In genomic region chr11:12303431-12304149, GRCh38 we compare ENCODE assay signal across 17 cellular contexts.
DNase-seq lines count a peak whose midpoint lies in the region; ATAC-seq, FAIRE-seq and TF ChIP-seq lines count a peak whose summit lies in the region.
"Had no signal": no experiment of that assay in that cellular context is flagged by ENCODE, and none has a peak within 500 bp of the region (broad histone marks: within the 10 kb centered on the region; RNA-seq: fewer than 3 reads in every experiment).

No MANE protein-coding gene starts in this region.

- peaks cover 11% of the 10 kb centered on the region for H3K9me3 Mint-ChIP-seq in activated T-helper 1 cell treated with anti-CD3 and anti-CD28 coated beads, Interleukin-12 subunit alpha, Interleukin-12 subunit beta, Interleukin-2, Interleukin-4 antibody, amounts not matched to agents 30 ng/mL and 10 ng/mL and 1 ng/mL, durations not matched to agents 14 hours and 24 hours and 36 hours

- peaks cover 3% of the 10 kb centered on the region for H3K36me3 Mint-ChIP-seq in activated T-helper 1 cell treated with anti-CD3 and anti-CD28 coated beads, Interleukin-12 subunit alpha, Interleukin-12 subunit beta, Interleukin-2, Interleukin-4 antibody, amounts not matched to agents 30 ng/mL and 10 ng/mL and 1 ng/mL, durations not matched to agents 14 hours and 24 hours and 36 hours (ENCODE audit: low read depth)

- no peaks in the 10 kb centered on the region for H3K27me3 Mint-ChIP-seq in activated T-helper 1 cell treated with anti-CD3 and anti-CD28 coated beads, Interleukin-12 subunit alpha, Interleukin-12 subunit beta, Interleukin-2, Interleukin-4 antibody, amounts not matched to agents 30 ng/mL and 10 ng/mL and 1 ng/mL, durations not matched to agents 14 hours and 24 hours and 36 hours (ENCODE audit: insufficient read depth)
- H3K27me3 Mint-ChIP-seq: B cell; CD4-positive, CD25-positive, alpha-beta regulatory T cell had no signal

- peak; percentile 36 for DNase-seq in DMS79 (lab: John Stamatoyannopoulos, UW)
- no peak for DNase-seq in activated T-helper 1 cell treated with anti-CD3 and anti-CD28 coated beads, Interleukin-12 subunit alpha, Interleukin-12 subunit beta, Interleukin-2, Interleukin-4 antibody, amounts not matched to agents 30 ng/mL and 10 ng/mL and 1 ng/mL, durations not matched to agents 14 hours and 24 hours and 36 hours (ENCODE audit: low spot score)
- DNase-seq in fibroblast of pulmonary artery (ENCODE audit: low read depth): peak; percentile 60
- no peak for DNase-seq in SHP77 (lab: John Stamatoyannopoulos, UW)
- DNase-seq in NCI-H524 treated with DMSO at 0.1 percent for 48 hours (lab: John Stamatoyannopoulos, UW): no peak
- DNase-seq: Calu3; CD4-positive, CD25-positive, alpha-beta regulatory T cell; GOT3; Karpas-422; MG63; NCI-H1092 treated with DMSO at 0.1 percent for 48 hours; NCI-H2107; NCI-H774; PC-9 had no signal

- no peak overlapping the region for H3K4me3 Mint-ChIP-seq in activated T-helper 1 cell treated with anti-CD3 and anti-CD28 coated beads, Interleukin-12 subunit alpha, Interleukin-12 subunit beta, Interleukin-2, Interleukin-4 antibody, amounts not matched to agents 30 ng/mL and 10 ng/mL and 1 ng/mL, durations not matched to agents 14 hours and 24 hours and 36 hours
- H3K4me3 Mint-ChIP-seq: B cell; CD4-positive, CD25-positive, alpha-beta regulatory T cell had no signal

- H3K4me3 ChIP-seq in fibroblast of pulmonary artery (replicated peaks; ENCODE audit: low read depth, low read length): no peak overlapping the region
- H3K4me3 ChIP-seq: MG63, PC-9 had no signal

- no peak for TF ChIP-seq CTCF in fibroblast of pulmonary artery (IDR thresholded peaks at IDR 0.05; ENCODE audit: low read length, missing control alignments)

- peak overlapping the region; percentile 57 for H3K27ac Mint-ChIP-seq in activated T-helper 1 cell treated with anti-CD3 and anti-CD28 coated beads, Interleukin-12 subunit alpha, Interleukin-12 subunit beta, Interleukin-2, Interleukin-4 antibody, amounts not matched to agents 30 ng/mL and 10 ng/mL and 1 ng/mL, durations not matched to agents 14 hours and 24 hours and 36 hours
- H3K27ac Mint-ChIP-seq: B cell; CD4-positive, CD25-positive, alpha-beta regulatory T cell had no signal

- peak; percentile 44 for FAIRE-seq in A204.1 (lab: Jason Lieb, UNC)

- intact Hi-C loops in activated T-helper 1 cell treated with anti-CD3 and anti-CD28 coated beads, Interleukin-12 subunit alpha, Interleukin-12 subunit beta, Interleukin-2, Interleukin-4 antibody, amounts not matched to agents 30 ng/mL and 10 ng/mL and 1 ng/mL, durations not matched to agents 14 hours and 24 hours and 36 hours (cut with micrococcal nuclease): no loop called here

- H3K4me1 Mint-ChIP-seq in activated T-helper 1 cell treated with anti-CD3 and anti-CD28 coated beads, Interleukin-12 subunit alpha, Interleukin-12 subunit beta, Interleukin-2, Interleukin-4 antibody, amounts not matched to agents 30 ng/mL and 10 ng/mL and 1 ng/mL, durations not matched to agents 14 hours and 24 hours and 36 hours (ENCODE audit: low read depth): no peaks in the 10 kb centered on the region
- H3K4me1 Mint-ChIP-seq: B cell; CD4-positive, CD25-positive, alpha-beta regulatory T cell had no signal

- no peak for ATAC-seq in HG02588 (IDR thresholded peaks at IDR 0.05; ENCODE audit: unreplicated experiment)

Comparison
In these comparisons a context has a peak if more than half of its experiments do, and no peak if none do; other contexts are left out.
1. DNase-seq: peak in DMS79 (single experiment) and fibroblast of pulmonary artery (single experiment); none in activated T-helper 1 cell treated with anti-CD3 and anti-CD28 coated beads, Interleukin-12 subunit alpha, Interleukin-12 subunit beta, Interleukin-2, Interleukin-4 antibody, amounts not matched to agents 30 ng/mL and 10 ng/mL and 1 ng/mL, durations not matched to agents 14 hours and 24 hours and 36 hours (single experiment), SHP77 (0 of 2) and NCI-H524 treated with DMSO at 0.1 percent for 48 hours (single experiment).